ENCODE assay signal across 20 cellular contexts in the genomic region with DNA sequence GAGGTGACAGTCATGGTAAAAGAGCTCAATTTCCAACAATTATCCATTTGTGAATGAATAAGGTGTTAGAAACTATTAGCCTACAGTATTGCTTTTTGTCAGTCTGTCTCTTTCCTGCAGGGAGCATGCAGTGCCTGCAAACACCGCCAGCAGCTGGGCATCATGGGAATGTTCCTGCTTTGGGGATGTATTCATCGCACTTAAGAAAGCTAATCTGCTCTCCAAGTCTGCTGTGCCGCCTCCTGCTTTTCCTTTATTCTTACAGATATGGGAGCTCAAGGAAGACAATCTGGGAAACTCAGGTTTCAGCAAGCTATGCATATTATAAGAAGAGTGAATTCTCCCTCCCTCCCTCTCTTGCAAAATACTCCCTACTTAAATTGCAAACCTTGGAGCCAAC.
DNase-seq lines count a peak whose midpoint lies in the region; ATAC-seq and TF ChIP-seq lines count a peak whose summit lies in the region.
"Had no signal": no experiment of that assay in that cellular context is flagged by ENCODE, and none has a peak within 500 bp of the region (broad histone marks: within the 10 kb centered on the region; RNA-seq: fewer than 3 reads in every experiment).

No MANE protein-coding gene starts in this region.

- H2AFZ ChIP-seq in SK-N-SH (ENCODE audit: low read depth): no peak overlapping the region

- H3K9me3 Mint-ChIP-seq in brain: peaks cover 4 to 23% (median 11%) of the 10 kb centered on the region in 5 experiments

- no peaks in the 10 kb centered on the region for H3K9me2 ChIP-seq in SK-N-SH

- ATAC-seq in SK-N-SH treated with all-trans-retinoic acid at 6 μM for 48 hours (peak; percentile 25; the same call in 1 of the 3 replicates), GM21526 (IDR thresholded peaks at IDR 0.05; ENCODE audit: low FRiP score, unreplicated experiment) (no peak)
- ATAC-seq: heart left ventricle, left ventricle myocardium superior had no signal

- H3K27ac ChIP-seq in SK-N-SH (ENCODE audit: low read depth in 2 of 2, low read length in 1 of 2): no peak overlapping the region
- H3K27ac ChIP-seq in stomach smooth muscle (ENCODE audit: low read length): peak overlapping the region; percentile 13
- H3K27ac ChIP-seq: ascending aorta, C4-2B, heart left ventricle, neutrophil, Peyer's patch, uterus had no signal

- H3K36me3 Mint-ChIP-seq in brain: peaks cover 9% of the 10 kb centered on the region

- H4K20me1 ChIP-seq in SK-N-SH (ENCODE audit: insufficient read depth): no peaks in the 10 kb centered on the region

- H3K9me3 ChIP-seq in SK-N-SH (no peaks in the 10 kb centered on the region), stomach smooth muscle (ENCODE audit: control insufficient read depth in 2 of 2, low read length in 2 of 2) (no peaks in the 10 kb centered on the region)
- H3K9me3 ChIP-seq: ascending aorta, neutrophil, Peyer's patch, uterus had no signal

- no peaks in the 10 kb centered on the region for H3K27me3 ChIP-seq in SK-N-SH (ENCODE audit: insufficient read depth)
- H3K27me3 ChIP-seq in stomach smooth muscle (ENCODE audit: control insufficient read depth in 1 of 2, insufficient read depth in 2 of 2, low read length in 2 of 2): no peaks in the 10 kb centered on the region
- H3K27me3 ChIP-seq: ascending aorta, heart left ventricle, neutrophil, Peyer's patch, uterus had no signal

- no peak for TF ChIP-seq RAD21 in SK-N-SH (IDR thresholded peaks at IDR 0.05; ENCODE audit: low read length)

- H3K4me2 ChIP-seq in SK-N-SH: no peak overlapping the region; the same call in 1 of the 2 replicates

- H3K4me1 ChIP-seq in SK-N-SH (ENCODE audit: control insufficient read depth in 1 of 2, insufficient read depth in 2 of 2, low read depth in 1 of 2, low read length in 1 of 2): no peaks in the 10 kb centered on the region; a peak in 1 of 4 replicates
- peaks cover 6% of the 10 kb centered on the region for H3K4me1 ChIP-seq in stomach smooth muscle (ENCODE audit: control insufficient read depth, insufficient read depth, low read length)
- H3K4me1 ChIP-seq: ascending aorta, heart left ventricle, Peyer's patch, uterus had no signal

- no peak overlapping the region for H3K9ac ChIP-seq in SK-N-SH
- H3K9ac ChIP-seq in stomach smooth muscle (ENCODE audit: low read length in 2 of 2): no peak overlapping the region

- peaks cover 23% of the 10 kb centered on the region for H3K4me1 Mint-ChIP-seq in brain

- H3K79me2 ChIP-seq in SK-N-SH (ENCODE audit: insufficient read depth): no peaks in the 10 kb centered on the region

- TF ChIP-seq EP300 in SK-N-SH (IDR thresholded peaks at IDR 0.05; ENCODE audit: borderline replicate concordance in 1 of 2, low read depth in 1 of 2, low read length in 1 of 2): no peak

- no peak for TF ChIP-seq CTCF in SK-N-SH (IDR thresholded peaks at IDR 0.05)
- no peak for TF ChIP-seq CTCF in brain (conservative IDR thresholded peaks at IDR 0.05)

- POLR2A ChIA-PET in SK-N-SH (lab: Yijun Ruan, JAX): no interaction called here

- H3F3A ChIP-seq in SK-N-SH (replicated peaks; ENCODE audit: insufficient read depth): no peaks in the 10 kb centered on the region

- DNase-seq in SK-N-SH: no peak
- DNase-seq in left kidney (ENCODE audit: low read depth, low spot score): peak; percentile 5
- no peak for DNase-seq in SW480 (ENCODE audit: low spot score)
- no peak for DNase-seq in NCI-H1105 treated with DMSO at 0.1 percent for 48 hours (lab: John Stamatoyannopoulos, UW)
- DNase-seq: activated CD4-positive, alpha-beta T cell treated with anti-CD3 and anti-CD28 coated beads for 48 hours; activated naive CD4-positive, alpha-beta T cell treated with anti-CD3 and anti-CD28 coated beads, Interleukin-2, amount 50 U/mL, for 16 hours; heart left ventricle; left ventricle myocardium superior; NCI-H1417 treated with DMSO at 0.1 percent for 48 hours; NCI-H345; NK-92 treated with Interleukin-12 subunit alpha and Interleukin-12 subunit beta, amount 100 ng/mL, for 24 hours; Peyer's patch; uterus had no signal

- H3K27ac Mint-ChIP-seq in brain: peak overlapping the region in 4 of 5 experiments; percentile 28 to 66 (median 49)

- no peaks in the 10 kb centered on the region for H3K36me3 ChIP-seq in SK-N-SH (replicated peaks in 1 of 2; ENCODE audit: control insufficient read depth in 1 of 2, insufficient read depth in 2 of 2, low read length in 1 of 2)
- no peaks in the 10 kb centered on the region for H3K36me3 ChIP-seq in stomach smooth muscle (ENCODE audit: control insufficient read depth in 2 of 2, insufficient read depth in 2 of 2, low read length in 2 of 2)
- H3K36me3 ChIP-seq: ascending aorta, heart left ventricle, neutrophil, Peyer's patch, uterus had no signal

- H3K4me3 Mint-ChIP-seq in brain: no peak overlapping the region

- H3K27me3 Mint-ChIP-seq in brain: peaks cover 3% of the 10 kb centered on the region

- WGBS in SK-N-SH (ENCODE audit: low lambda C conversion rate): 47% methylated on average over 3 of the region's 3 CpGs

- no peak overlapping the region for H3K4me3 ChIP-seq in SK-N-SH (ENCODE audit: low read depth in 2 of 2, low read length in 1 of 2)
- peak overlapping the region; percentile 3 to 30 for H3K4me3 ChIP-seq in stomach smooth muscle (ENCODE audit: low read length in 2 of 2)
- H3K4me3 ChIP-seq: ascending aorta, heart left ventricle, Peyer's patch, uterus had no signal

- CTCF ChIA-PET in SK-N-SH (lab: Yijun Ruan, JAX): no interaction called here

TF ChIP-seq in SK-N-SH treated with all-trans-retinoic acid at 6 μM for 48 hours, 23 proteins besides CTCF, POLR2A, EP300 and RAD21:
- no peak for TF ChIP-seq CSDC2 (CRISPR knock-in tag; IDR thresholded peaks at IDR 0.05)
- TF ChIP-seq SNAI2 (CRISPR knock-in tag; IDR thresholded peaks at IDR 0.05): no peak
- TF ChIP-seq, protein P1, sequence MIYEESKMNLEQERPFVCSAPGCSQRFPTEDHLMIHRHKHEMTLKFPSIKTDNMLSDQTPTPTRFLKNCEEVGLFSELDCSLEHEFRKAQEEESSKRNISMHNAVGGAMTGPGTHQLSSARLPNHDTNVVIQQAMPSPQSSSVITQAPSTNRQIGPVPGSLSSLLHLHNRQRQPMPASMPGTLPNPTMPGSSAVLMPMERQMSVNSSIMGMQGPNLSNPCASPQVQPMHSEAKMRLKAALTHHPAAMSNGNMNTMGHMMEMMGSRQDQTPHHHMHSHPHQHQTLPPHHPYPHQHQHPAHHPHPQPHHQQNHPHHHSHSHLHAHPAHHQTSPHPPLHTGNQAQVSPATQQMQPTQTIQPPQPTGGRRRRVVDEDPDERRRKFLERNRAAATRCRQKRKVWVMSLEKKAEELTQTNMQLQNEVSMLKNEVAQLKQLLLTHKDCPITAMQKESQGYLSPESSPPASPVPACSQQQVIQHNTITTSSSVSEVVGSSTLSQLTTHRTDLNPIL (CRISPR knock-in tag; IDR thresholded peaks at IDR 0.05; ENCODE audit: low read depth): no peak
- TF ChIP-seq ARNTL (CRISPR knock-in tag; IDR thresholded peaks at IDR 0.05; ENCODE audit: borderline replicate concordance, low read depth): no peak
- no peak for TF ChIP-seq PPARA (CRISPR knock-in tag; IDR thresholded peaks at IDR 0.05; ENCODE audit: borderline replicate concordance)
- no peak for TF ChIP-seq ZNF565 (CRISPR knock-in tag; conservative IDR thresholded peaks at IDR 0.05; ENCODE audit: low read depth)
- no peak for TF ChIP-seq GLIS3 (CRISPR knock-in tag; IDR thresholded peaks at IDR 0.05)
- no peak for TF ChIP-seq ISL1 (CRISPR knock-in tag; IDR thresholded peaks at IDR 0.05)

TF ChIP-seq in SK-N-SH, 30 proteins besides CTCF, POLR2A, EP300 and RAD21:
- TF ChIP-seq GATA2 (CRISPR knock-in tag; IDR thresholded peaks at IDR 0.05): no peak
- TF ChIP-seq FOXM1 (IDR thresholded peaks at IDR 0.05; ENCODE audit: low read depth): no peak
- no peak for TF ChIP-seq EZH2phosphoT487 (IDR thresholded peaks at IDR 0.05; ENCODE audit: borderline replicate concordance, low read depth)
- TF ChIP-seq RFX5 (IDR thresholded peaks at IDR 0.05; ENCODE audit: low read length): no peak
- TF ChIP-seq, protein P2, sequence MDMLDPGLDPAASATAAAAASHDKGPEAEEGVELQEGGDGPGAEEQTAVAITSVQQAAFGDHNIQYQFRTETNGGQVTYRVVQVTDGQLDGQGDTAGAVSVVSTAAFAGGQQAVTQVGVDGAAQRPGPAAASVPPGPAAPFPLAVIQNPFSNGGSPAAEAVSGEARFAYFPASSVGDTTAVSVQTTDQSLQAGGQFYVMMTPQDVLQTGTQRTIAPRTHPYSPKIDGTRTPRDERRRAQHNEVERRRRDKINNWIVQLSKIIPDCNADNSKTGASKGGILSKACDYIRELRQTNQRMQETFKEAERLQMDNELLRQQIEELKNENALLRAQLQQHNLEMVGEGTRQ (IDR thresholded peaks at IDR 0.05; ENCODE audit: borderline replicate concordance, low read depth, low read length): no peak
- no peak for TF ChIP-seq FOSL2 (IDR thresholded peaks at IDR 0.05; ENCODE audit: borderline replicate concordance, low read depth)
- TF ChIP-seq YY1 (IDR thresholded peaks at IDR 0.05; ENCODE audit: low read depth): no peak
- no peak for TF ChIP-seq SIN3A (IDR thresholded peaks at IDR 0.05; ENCODE audit: borderline replicate concordance, low read depth, low read length)
- no peak for TF ChIP-seq RXRA (IDR thresholded peaks at IDR 0.05; ENCODE audit: borderline replicate concordance, low read depth)
- TF ChIP-seq TCF12 (IDR thresholded peaks at IDR 0.05): no peak
- TF ChIP-seq RCOR1 (IDR thresholded peaks at IDR 0.05; ENCODE audit: low read length): no peak
- no peak for TF ChIP-seq ELF1 (IDR thresholded peaks at IDR 0.05)
- no peak for TF ChIP-seq NRF1 (IDR thresholded peaks at IDR 0.05; ENCODE audit: low read depth, low read length)
- TF ChIP-seq TEAD4 (IDR thresholded peaks at IDR 0.05; ENCODE audit: borderline replicate concordance, insufficient read depth): no peak
- TF ChIP-seq, protein P3, sequence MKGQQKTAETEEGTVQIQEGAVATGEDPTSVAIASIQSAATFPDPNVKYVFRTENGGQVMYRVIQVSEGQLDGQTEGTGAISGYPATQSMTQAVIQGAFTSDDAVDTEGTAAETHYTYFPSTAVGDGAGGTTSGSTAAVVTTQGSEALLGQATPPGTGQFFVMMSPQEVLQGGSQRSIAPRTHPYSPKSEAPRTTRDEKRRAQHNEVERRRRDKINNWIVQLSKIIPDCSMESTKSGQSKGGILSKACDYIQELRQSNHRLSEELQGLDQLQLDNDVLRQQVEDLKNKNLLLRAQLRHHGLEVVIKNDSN (IDR thresholded peaks at IDR 0.05; ENCODE audit: borderline replicate concordance, low read depth): no peak

Comparison
In these comparisons a context has a peak if more than half of its experiments do, and no peak if none do; other contexts are left out.
1. H3K4me3 ChIP-seq: peak in stomach smooth muscle (2 of 2); none in SK-N-SH (0 of 2).